20 cellular contexts compared by ENCODE assay signal in genomic region chr7:1355568-1356340, GRCh38.
A peak's percentile ranks its signal among the peaks of the same experiment; 100 is the strongest.
DNase-seq lines count a peak whose midpoint lies in the region; FAIRE-seq and TF ChIP-seq lines count a peak whose summit lies in the region.
"Had no signal": no experiment of that assay in that cellular context is flagged by ENCODE, and none has a peak within 500 bp of the region (broad histone marks: within the 10 kb centered on the region; RNA-seq: fewer than 3 reads in every experiment).

No MANE protein-coding gene starts in this region.

- FAIRE-seq in kidney (lab: Jason Lieb, UNC), result no peak
- FAIRE-seq: GM12878, K562, keratinocyte had no signal

- H3K27ac Mint-ChIP-seq in activated naive CD4-positive, alpha-beta T cell treated with anti-CD3 and anti-CD28 coated beads, Interleukin-2, amount 10 ng/mL, durations not matched to agents 7 days and 5 days, result no peak overlapping the region
- no peak overlapping the region for H3K27ac Mint-ChIP-seq in activated T-helper 2 cell treated with anti-CD3 and anti-CD28 coated beads, Interferon-gamma antibody, Interleukin-2, Interleukin-4, amounts not matched to agents 10 μg/mL and 5 μg/mL and 100 μg/mL, durations not matched to agents 14 hours and 24 hours and 36 hours

- peak; percentile 18 for DNase-seq in activated naive CD4-positive, alpha-beta T cell treated with anti-CD3 and anti-CD28 coated beads, Interleukin-2, amount 10 ng/mL, durations not matched to agents 7 days and 5 days
- DNase-seq in activated naive CD4-positive, alpha-beta T cell treated with Interleukin-2 at 50 U/mL for 16 hours, result no peak
- DNase-seq in NCI-H69 (lab: John Stamatoyannopoulos, UW), result peak; percentile 56
- peak; percentile 89 for DNase-seq in kidney
- peak; percentile 45 to 73 for DNase-seq in thyroid gland
- no peak for DNase-seq in SIG-M5 (lab: John Stamatoyannopoulos, UW)
- DNase-seq in breast epithelium (ENCODE audit: low spot score in 2 of 2), result no peak
- DNase-seq in activated T-helper 2 cell treated with anti-CD3 and anti-CD28 coated beads, Interferon-gamma antibody, Interleukin-2, Interleukin-4, amounts not matched to agents 10 μg/mL and 5 μg/mL and 100 μg/mL, durations not matched to agents 14 hours and 24 hours and 36 hours (ENCODE audit: low spot score), result no peak
- DNase-seq: adrenal gland; central memory CD4-positive, alpha-beta T cell; effector memory CD4-positive, alpha-beta T cell; GDM1; MV-4-11; NCI-H2081; nucleus accumbens; stimulated activated CD4-positive, alpha-beta T cell treated with anti-CD3 and anti-CD28 coated beads, Interleukin-2, amount 100 ng/mL, for 48 hours; T-helper 1 cell had no signal

- H3K9me3 Mint-ChIP-seq in activated naive CD4-positive, alpha-beta T cell treated with anti-CD3 and anti-CD28 coated beads, Interleukin-2, amount 10 ng/mL, durations not matched to agents 7 days and 5 days, result peaks cover 3% of the 10 kb centered on the region
- H3K9me3 Mint-ChIP-seq in activated T-helper 2 cell treated with anti-CD3 and anti-CD28 coated beads, Interferon-gamma antibody, Interleukin-2, Interleukin-4, amounts not matched to agents 10 μg/mL and 5 μg/mL and 100 μg/mL, durations not matched to agents 14 hours and 24 hours and 36 hours, result no peaks in the 10 kb centered on the region

- TF ChIP-seq POLR2A in thyroid gland (IDR thresholded peaks at IDR 0.05) (no peak), breast epithelium (IDR thresholded peaks at IDR 0.05) (no peak)

- no peak overlapping the region for H3K9ac ChIP-seq in kidney (ENCODE audit: low read length in 2 of 2)

- peaks cover 3% of the 10 kb centered on the region for H3K27me3 Mint-ChIP-seq in activated naive CD4-positive, alpha-beta T cell treated with anti-CD3 and anti-CD28 coated beads, Interleukin-2, amount 10 ng/mL, durations not matched to agents 7 days and 5 days
- no peaks in the 10 kb centered on the region for H3K27me3 Mint-ChIP-seq in activated T-helper 2 cell treated with anti-CD3 and anti-CD28 coated beads, Interferon-gamma antibody, Interleukin-2, Interleukin-4, amounts not matched to agents 10 μg/mL and 5 μg/mL and 100 μg/mL, durations not matched to agents 14 hours and 24 hours and 36 hours (ENCODE audit: low read depth)

- intact Hi-C loops in kidney (cut with DNase I) (no loop called here), thyroid gland (cut with DNase I) (no loop called here), breast epithelium (cut with DNase I; ENCODE audit: low total_unique reads) (no loop called here)
- intact Hi-C loops in activated T-helper 2 cell treated with anti-CD3 and anti-CD28 coated beads, Interferon-gamma antibody, Interleukin-2, Interleukin-4, amounts not matched to agents 10 μg/mL and 5 μg/mL and 100 μg/mL, durations not matched to agents 14 hours and 24 hours and 36 hours (cut with micrococcal nuclease), result no loop called here

- H3K4me3 ChIP-seq in kidney (ENCODE audit: low read length in 2 of 2) (peak overlapping the region in 1 of 2 donors; percentile 44), thyroid gland (replicated peaks in 1 of 3) (no peak overlapping the region), breast epithelium (no peak overlapping the region)
- H3K4me3 ChIP-seq: adrenal gland, GM12878, K562 had no signal

- no peaks in the 10 kb centered on the region for H3K4me1 Mint-ChIP-seq in activated naive CD4-positive, alpha-beta T cell treated with anti-CD3 and anti-CD28 coated beads, Interleukin-2, amount 10 ng/mL, durations not matched to agents 7 days and 5 days
- H3K4me1 Mint-ChIP-seq in activated T-helper 2 cell treated with anti-CD3 and anti-CD28 coated beads, Interferon-gamma antibody, Interleukin-2, Interleukin-4, amounts not matched to agents 10 μg/mL and 5 μg/mL and 100 μg/mL, durations not matched to agents 14 hours and 24 hours and 36 hours (ENCODE audit: low read depth), result no peaks in the 10 kb centered on the region

- peak overlapping the region in 1 of 2 donors; percentile 60 for H3K27ac ChIP-seq in kidney (ENCODE audit: low read depth in 2 of 2, low read length in 2 of 2)
- H3K27ac ChIP-seq in thyroid gland, result no peak overlapping the region
- no peak overlapping the region for H3K27ac ChIP-seq in breast epithelium
- H3K27ac ChIP-seq: adrenal gland had no signal

- TF ChIP-seq CTCF in kidney (IDR thresholded peaks at IDR 0.05; ENCODE audit: borderline replicate concordance, extremely low read depth, insufficient read depth) (no peak), thyroid gland (IDR thresholded peaks at IDR 0.05) (no peak), breast epithelium (IDR thresholded peaks at IDR 0.05) (no peak)

- peaks cover 3% of the 10 kb centered on the region for H3K27me3 ChIP-seq in thyroid gland
- peaks cover 0 to 36% of the 10 kb centered on the region in 2 donors for H3K27me3 ChIP-seq in breast epithelium

- CTCF ChIA-PET in activated naive CD4-positive, alpha-beta T cell treated with anti-CD3 and anti-CD28 coated beads, Interleukin-2, amount 10 ng/mL, durations not matched to agents 7 days and 5 days (lab: Charles Lee), result no interaction called here

- H3K36me3 ChIP-seq in kidney (ENCODE audit: control insufficient read depth in 1 of 2, insufficient read depth in 2 of 2, low read length in 2 of 2) (no peaks in the 10 kb centered on the region), thyroid gland (no peaks in the 10 kb centered on the region), breast epithelium (no peaks in the 10 kb centered on the region)
- H3K36me3 ChIP-seq: adrenal gland had no signal

- no peaks in the 10 kb centered on the region for H3K36me3 Mint-ChIP-seq in activated naive CD4-positive, alpha-beta T cell treated with anti-CD3 and anti-CD28 coated beads, Interleukin-2, amount 10 ng/mL, durations not matched to agents 7 days and 5 days
- H3K36me3 Mint-ChIP-seq in activated T-helper 2 cell treated with anti-CD3 and anti-CD28 coated beads, Interferon-gamma antibody, Interleukin-2, Interleukin-4, amounts not matched to agents 10 μg/mL and 5 μg/mL and 100 μg/mL, durations not matched to agents 14 hours and 24 hours and 36 hours (ENCODE audit: low read depth), result no peaks in the 10 kb centered on the region

- H3K9me3 ChIP-seq in kidney (ENCODE audit: control insufficient read depth in 1 of 2, low read length in 2 of 2), result no peaks in the 10 kb centered on the region
- no peaks in the 10 kb centered on the region for H3K9me3 ChIP-seq in thyroid gland
- H3K9me3 ChIP-seq in breast epithelium, result peaks cover 0 to 8% of the 10 kb centered on the region in 2 donors
- H3K9me3 ChIP-seq: adrenal gland had no signal

- H3K4me1 ChIP-seq in kidney (ENCODE audit: control insufficient read depth in 1 of 2, insufficient read depth in 1 of 2, low read depth in 1 of 2, low read length in 2 of 2) (peaks cover 0 to 13% of the 10 kb centered on the region in 2 donors), thyroid gland (peaks cover 0 to 7% of the 10 kb centered on the region in 2 donors), breast epithelium (no peaks in the 10 kb centered on the region)
- H3K4me1 ChIP-seq: adrenal gland had no signal

- WGBS in thyroid gland, 2 donors, result 32 to 37% methylated on average over 14 to 20 of the region's 24 CpGs

- no peak overlapping the region for H3K4me3 Mint-ChIP-seq in activated naive CD4-positive, alpha-beta T cell treated with anti-CD3 and anti-CD28 coated beads, Interleukin-2, amount 10 ng/mL, durations not matched to agents 7 days and 5 days
- H3K4me3 Mint-ChIP-seq in activated T-helper 2 cell treated with anti-CD3 and anti-CD28 coated beads, Interferon-gamma antibody, Interleukin-2, Interleukin-4, amounts not matched to agents 10 μg/mL and 5 μg/mL and 100 μg/mL, durations not matched to agents 14 hours and 24 hours and 36 hours (ENCODE audit: low read depth), result no peak overlapping the region

Comparison
In these comparisons a context has a peak if more than half of its experiments do, and no peak if none do; other contexts are left out.
1. DNase-seq: peak in activated naive CD4-positive, alpha-beta T cell treated with anti-CD3 and anti-CD28 coated beads, Interleukin-2, amount 10 ng/mL, durations not matched to agents 7 days and 5 days (single experiment), NCI-H69 (single experiment), kidney (single experiment) and thyroid gland (2 of 2); none in activated naive CD4-positive, alpha-beta T cell treated with Interleukin-2 at 50 U/mL for 16 hours (single experiment), SIG-M5 (single experiment), breast epithelium (0 of 2) and activated T-helper 2 cell treated with anti-CD3 and anti-CD28 coated beads, Interferon-gamma antibody, Interleukin-2, Interleukin-4, amounts not matched to agents 10 μg/mL and 5 μg/mL and 100 μg/mL, durations not matched to agents 14 hours and 24 hours and 36 hours (single experiment).